ENCODE assay signal across 18 cellular contexts in the genomic region with DNA sequence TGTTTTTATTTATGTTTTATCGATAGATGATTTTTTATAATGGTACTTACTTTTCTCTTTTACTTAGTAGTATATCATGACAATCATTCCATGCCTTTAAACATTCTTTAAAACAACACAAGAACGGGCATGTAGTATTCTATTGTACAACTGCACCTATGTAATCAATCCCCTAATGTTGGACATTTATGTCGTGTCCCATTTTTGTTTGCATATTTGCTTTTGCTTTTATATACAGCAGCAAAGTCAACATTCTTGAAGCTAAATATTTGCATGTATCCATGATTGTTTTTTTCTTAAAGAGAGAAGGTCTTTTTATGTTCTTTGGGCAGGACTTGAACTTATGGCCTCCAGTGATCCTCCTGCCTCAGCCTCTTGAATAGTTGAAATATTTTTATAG.
"Had no signal": no experiment of that assay in that cellular context is flagged by ENCODE, and none has a peak within 500 bp of the region (broad histone marks: within the 10 kb centered on the region; RNA-seq: fewer than 3 reads in every experiment).

No MANE protein-coding gene starts in this region.

- H3K27ac ChIP-seq: colonic mucosa, lower lobe of right lung, pancreas, sigmoid colon, WERI-Rb-1 had no signal

- H3K36me3 ChIP-seq: colonic mucosa, heart left ventricle, lower lobe of right lung, pancreas, sigmoid colon, WERI-Rb-1 had no signal

- H3K4me1 ChIP-seq: colonic mucosa had no signal

- DNase-seq: activated CD4-positive, alpha-beta memory T cell treated with anti-CD3 and anti-CD28 coated beads for 36 hours; activated CD4-positive, alpha-beta T cell treated with anti-CD3 and anti-CD28 coated beads for 36 hours; activated CD8-positive, alpha-beta memory T cell treated with anti-CD3 and anti-CD28 coated beads, Interleukin-2, amount 10 ng/mL, durations not matched to agents 7 days and 5 days; activated naive CD4-positive, alpha-beta T cell treated with anti-CD3 and anti-CD28 coated beads, Interleukin-2, amount 10 ng/mL, durations not matched to agents 7 days and 5 days; activated T-cell treated with anti-CD3 and anti-CD28 coated beads, Interleukin-2, amount 50 U/mL, for 1 hour; caudate nucleus; colonic mucosa; heart left ventricle; left cardiac atrium; lower lobe of right lung; midbrain; pancreas; sigmoid colon; stimulated activated CD4-positive, alpha-beta T cell treated with anti-CD3 and anti-CD28 coated beads, Interleukin-12 subunit alpha, Interleukin-12 subunit beta, amount 100 ng/mL, for 4 hours; stimulated activated CD4-positive, alpha-beta T cell treated with anti-CD3 and anti-CD28 coated beads, Interleukin-2, amount 100 ng/mL, for 24 hours; T-helper 17 cell; WERI-Rb-1 had no signal

- H3K9me3 ChIP-seq: colonic mucosa, lower lobe of right lung, pancreas had no signal

- ATAC-seq: activated CD8-positive, alpha-beta memory T cell treated with anti-CD3 and anti-CD28 coated beads, Interleukin-2, amount 10 ng/mL, durations not matched to agents 7 days and 5 days; pancreas; stimulated activated effector memory CD8-positive, alpha-beta T cell treated with anti-CD3 and anti-CD28 coated beads, Interleukin-12 subunit alpha, Interleukin-12 subunit beta, amount 100 ng/mL, for 72 hours; T-helper 17 cell had no signal

- H3K4me3 ChIP-seq: colonic mucosa, heart left ventricle, lower lobe of right lung, pancreas, sigmoid colon had no signal

- H3K27me3 ChIP-seq: colonic mucosa, pancreas, sigmoid colon had no signal
